ENCODE assay signal across 8 cellular contexts in the genomic region with DNA sequence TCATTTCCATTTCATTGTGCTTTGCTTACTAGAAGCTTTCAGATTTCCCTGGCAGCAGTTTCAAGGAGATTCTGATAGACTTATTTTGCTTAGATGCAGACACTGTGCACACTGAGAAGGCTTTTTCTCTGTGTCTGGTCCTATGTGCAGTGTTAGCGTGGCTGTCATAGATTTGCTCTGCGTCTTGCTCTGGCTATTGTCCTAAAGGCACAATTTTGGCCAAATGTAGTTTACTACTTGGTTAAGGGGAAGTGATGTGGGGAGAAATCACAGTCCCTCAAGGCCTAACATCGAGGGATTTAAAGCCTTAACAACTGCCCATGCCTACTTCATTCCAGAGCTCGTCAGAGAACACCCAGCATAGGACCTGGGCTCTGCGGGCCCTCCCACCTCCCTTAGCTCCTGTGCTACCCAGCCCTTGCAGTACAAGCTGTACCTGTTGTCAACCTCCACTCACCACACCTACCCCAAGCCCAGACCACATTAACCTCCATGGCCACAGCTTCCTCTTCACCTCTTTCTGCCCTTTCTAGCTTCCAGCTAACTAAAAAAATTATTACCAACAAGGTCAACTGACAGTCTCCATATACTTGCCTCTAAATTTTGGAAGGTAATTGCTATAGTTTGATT. TPM values are rescaled to one million over a fixed set of nuclear protein-coding genes. Genes with fewer than 3 reads are reported as not detected.
A peak's percentile ranks its signal among the peaks of the same experiment; 100 is the strongest.
DNase-seq lines count a peak whose midpoint lies in the region; ATAC-seq, FAIRE-seq and TF ChIP-seq lines count a peak whose summit lies in the region.

No MANE protein-coding gene starts in this region.

- FAIRE-seq in D721Med (lab: Jason Lieb, UNC), result no peak

- no peaks in the 10 kb centered on the region for H3K27me3 ChIP-seq in foreskin keratinocyte

- ATAC-seq in HG03103 (IDR thresholded peaks at IDR 0.05; ENCODE audit: low read depth, unreplicated experiment) (peak; percentile 86), foreskin keratinocyte (no peak)
- ATAC-seq in natural killer cell treated with Interleukin-12 subunit alpha and Interleukin-12 subunit beta and Interleukin-15 and Interleukin-18, amount 100 ng/mL, for 72 hours, result peak; percentile 65 to 78

- H3K4me1 ChIP-seq in foreskin keratinocyte, result peaks cover 3% of the 10 kb centered on the region

- no peak overlapping the region for H3K4me3 ChIP-seq in GM12865 (ENCODE audit: low read depth, low read length)

- H3K9me3 Mint-ChIP-seq in natural killer cell treated with Interleukin-12 subunit alpha and Interleukin-12 subunit beta and Interleukin-15 and Interleukin-18, amount 100 ng/mL, for 72 hours, result no peaks in the 10 kb centered on the region

- peak; percentile 79 for DNase-seq in GM12865 (ENCODE audit: low read depth)
- DNase-seq in activated CD8-positive, alpha-beta memory T cell treated with anti-CD3 and anti-CD28 coated beads for 24 hours, result peak; percentile 78
- no peak for DNase-seq in natural killer cell treated with Interleukin-12 subunit alpha and Interleukin-12 subunit beta and Interleukin-15 and Interleukin-18, amount 100 ng/mL, for 72 hours (ENCODE audit: low spot score)
- no peak for DNase-seq in NCI-H226
- no peak for DNase-seq in D721Med (ENCODE audit: insufficient read length, low spot score)
- no peak for DNase-seq in foreskin keratinocyte
- DNase-seq in NCI-H187 treated with DMSO at 0.1 percent for 48 hours (lab: John Stamatoyannopoulos, UW), result no peak

- TF ChIP-seq CTCF in GM12865 (IDR thresholded peaks at IDR 0.05; ENCODE audit: insufficient read depth, low read depth, low read length, missing control alignments), result no peak
- TF ChIP-seq CTCF in D721Med (IDR thresholded peaks at IDR 0.05; ENCODE audit: insufficient read depth, missing control alignments), result no peak
- no peak for TF ChIP-seq CTCF in foreskin keratinocyte (conservative IDR thresholded peaks at IDR 0.05)

- H3K27ac ChIP-seq in foreskin keratinocyte, result no peak overlapping the region

- H3K36me3 Mint-ChIP-seq in natural killer cell treated with Interleukin-12 subunit alpha and Interleukin-12 subunit beta and Interleukin-15 and Interleukin-18, amount 100 ng/mL, for 72 hours, result no peaks in the 10 kb centered on the region

- peak overlapping the region; percentile 16 to 27 for H3K27ac Mint-ChIP-seq in natural killer cell treated with Interleukin-12 subunit alpha and Interleukin-12 subunit beta and Interleukin-15 and Interleukin-18, amount 100 ng/mL, for 72 hours

- H3K4me1 Mint-ChIP-seq in natural killer cell treated with Interleukin-12 subunit alpha and Interleukin-12 subunit beta and Interleukin-15 and Interleukin-18, amount 100 ng/mL, for 72 hours (ENCODE audit: low read depth in 2 of 2), result peaks cover 25% of the 10 kb centered on the region in 2 donors

- no peaks in the 10 kb centered on the region for H3K27me3 Mint-ChIP-seq in natural killer cell treated with Interleukin-12 subunit alpha and Interleukin-12 subunit beta and Interleukin-15 and Interleukin-18, amount 100 ng/mL, for 72 hours

- peak overlapping the region; percentile 49 for H3K4me3 Mint-ChIP-seq in natural killer cell treated with Interleukin-12 subunit alpha and Interleukin-12 subunit beta and Interleukin-15 and Interleukin-18, amount 100 ng/mL, for 72 hours

RNA-seq across cellular contexts. Expression of a gene that starts 38.9 kb away (rescaled TPM):
- 10 to 100 TPM in 1 of 2 donors, 1 to 10 TPM in 1; 9.6 to 22.4 TPM for total RNA-seq in natural killer cell treated with Interleukin-12 subunit alpha and Interleukin-12 subunit beta and Interleukin-15 and Interleukin-18, amount 100 ng/mL, for 72 hours
- 16.2 and 17.7 TPM in 2 replicates for total RNA-seq in foreskin keratinocyte
- polyA plus RNA-seq in foreskin keratinocyte, result 3.7 and 4.1 TPM in 2 replicates

Comparison
In these comparisons a context has a peak if more than half of its experiments do, and no peak if none do; other contexts are left out.
1. DNase-seq: peak in GM12865 (single experiment) and activated CD8-positive, alpha-beta memory T cell treated with anti-CD3 and anti-CD28 coated beads for 24 hours (single experiment); none in natural killer cell treated with Interleukin-12 subunit alpha and Interleukin-12 subunit beta and Interleukin-15 and Interleukin-18, amount 100 ng/mL, for 72 hours (single experiment), NCI-H226 (single experiment), D721Med (single experiment), foreskin keratinocyte (0 of 2) and NCI-H187 treated with DMSO at 0.1 percent for 48 hours (single experiment).